ENCODE assay signal across 8 cellular contexts in the genomic region with DNA sequence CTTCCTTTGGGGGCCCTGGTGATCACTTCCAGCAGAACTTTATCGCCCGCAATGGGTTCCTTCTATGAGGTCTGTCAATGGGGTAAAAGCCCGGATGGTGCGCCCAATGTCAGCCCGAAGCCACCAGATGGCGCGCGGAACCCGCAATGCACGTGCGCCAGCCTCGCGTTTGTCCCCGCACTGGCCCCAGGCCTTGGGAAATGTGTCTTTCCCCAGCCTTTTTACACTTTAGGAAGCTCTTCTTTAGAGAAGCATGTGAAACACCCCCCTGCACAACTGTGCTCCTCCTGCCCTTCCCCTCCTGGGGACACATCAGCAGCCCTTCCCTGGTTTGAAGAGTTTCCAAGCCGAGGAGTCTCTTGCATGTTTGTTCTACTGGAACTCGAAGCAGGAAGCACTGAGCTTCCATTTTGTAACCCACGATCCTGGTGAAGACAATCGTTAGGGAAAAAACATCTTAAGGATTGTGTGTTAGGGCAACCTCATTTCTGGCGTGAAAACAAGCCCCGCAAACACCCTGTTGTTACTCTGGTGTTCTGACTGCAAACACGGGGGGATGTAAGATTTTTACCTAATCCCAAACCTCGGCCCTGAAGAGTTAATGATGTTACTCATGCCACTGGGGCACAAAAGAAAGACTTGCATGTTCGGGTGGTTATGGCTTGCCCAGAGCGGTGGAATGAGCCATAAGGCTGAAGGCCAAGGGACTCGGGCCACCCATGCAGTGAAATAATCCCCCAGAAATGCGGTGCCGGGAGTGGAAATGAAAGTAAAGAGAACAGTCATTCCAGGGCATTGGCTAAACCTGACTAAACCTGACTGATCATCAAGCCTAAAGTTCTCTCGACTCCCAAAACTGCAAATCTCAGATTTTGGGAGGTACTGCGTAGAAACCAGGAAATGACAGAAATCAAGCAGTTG.
DNase-seq lines count a peak whose midpoint lies in the region; ATAC-seq and TF ChIP-seq lines count a peak whose summit lies in the region.

No MANE protein-coding gene starts in this region.

- peak; percentile 87 for TF ChIP-seq CTCF in GM10248 (IDR thresholded peaks at IDR 0.05; ENCODE audit: control extremely low read depth, extremely low read depth, low read depth, missing control alignments)

- DNase-seq in GM10248 (ENCODE audit: extremely low spot score) = peak; percentile 78
- DNase-seq in NCI-H345 treated with DMSO at 0.1 percent for 48 hours (lab: John Stamatoyannopoulos, UW; ENCODE audit: unreplicated experiment) = peak; percentile 67
- DNase-seq in activated CD4-positive, CD25-positive, alpha-beta regulatory T cell treated with anti-CD3 and anti-CD28 coated beads, Interleukin-2, amount 50 U/mL, for 72 hours = peak; percentile 85
- DNase-seq in central memory CD4-positive, alpha-beta T cell = peak; percentile 67
- peak; percentile 70 to 81 for DNase-seq in stimulated activated CD4-positive, alpha-beta T cell treated with anti-CD3 and anti-CD28 coated beads, Interleukin-15, amount 100 ng/mL, for 48 hours (ENCODE audit: low read depth in 2 of 2)

- POLR2A ChIA-PET in GM10248 (lab: Yijun Ruan, JAX) = interaction anchor here (0.7 kb wide), 2 partner anchors 104 to 112 kb away, joined by 3 read pairs; no protein-coding TSS in a partner anchor

- ATAC-seq in HG02981 (IDR thresholded peaks at IDR 0.05; ENCODE audit: unreplicated experiment) = peak; percentile 38
- ATAC-seq in GM21529 (IDR thresholded peaks at IDR 0.05; ENCODE audit: unreplicated experiment) = no peak

- no peaks in the 10 kb centered on the region for H3K27me3 ChIP-seq in layer of hippocampus (ENCODE audit: control insufficient read depth, insufficient read depth, low read length)

- CTCF ChIA-PET in GM10248 (lab: Yijun Ruan, JAX) = interaction anchor here (0.6 to 4.3 kb wide), 43 partner anchors 10 to 1015 kb away, joined by 3 to 46 read pairs (median 4); partner anchors contain the start of gene TARBP1

- H3K27ac ChIP-seq in layer of hippocampus (ENCODE audit: low read depth, low read length) = peak overlapping the region; percentile 84
